ENCODE assay signal across 12 cellular contexts in genomic region chr7:98869001-98869373, GRCh38. TPM values are rescaled to one million over a fixed set of nuclear protein-coding genes. Genes with fewer than 3 reads are reported as not detected.
DNase-seq lines count a peak whose midpoint lies in the region; TF ChIP-seq lines count a peak whose summit lies in the region.
"Had no signal": no experiment of that assay in that cellular context is flagged by ENCODE, and none has a peak within 500 bp of the region (broad histone marks: within the 10 kb centered on the region; RNA-seq: fewer than 3 reads in every experiment).

No MANE protein-coding gene starts in this region.

- H3K36me3 ChIP-seq in Karpas-422 (ENCODE audit: insufficient read depth, low read length) (no peaks in the 10 kb centered on the region), skeletal muscle satellite cell (ENCODE audit: insufficient read depth, low read length) (no peaks in the 10 kb centered on the region), left ventricle myocardium inferior (no peaks in the 10 kb centered on the region)

- no peaks in the 10 kb centered on the region for H3K9me3 ChIP-seq in Karpas-422 (ENCODE audit: low read length)
- no peaks in the 10 kb centered on the region for H3K9me3 ChIP-seq in skeletal muscle satellite cell (replicated peaks; ENCODE audit: low read length)
- no peaks in the 10 kb centered on the region for H3K9me3 ChIP-seq in left ventricle myocardium inferior (replicated peaks)

- H3K9me2 ChIP-seq in Karpas-422 (replicated peaks; ENCODE audit: insufficient read depth, low read length): no peaks in the 10 kb centered on the region

- peak overlapping the region; percentile 37 for H3K4me3 Mint-ChIP-seq in activated CD4-positive, alpha-beta T cell treated with anti-CD3 and anti-CD28 coated beads, Interleukin-2, amount 10 ng/mL, durations not matched to agents 24 days and 14 days
- H3K4me3 Mint-ChIP-seq: activated CD4-positive, alpha-beta T cell treated with anti-CD3 and anti-CD28 coated beads, Interleukin-2, amount 10 ng/mL, durations not matched to agents 7 days and 5 days had no signal

- H3K27me3 Mint-ChIP-seq in activated CD4-positive, alpha-beta T cell treated with anti-CD3 and anti-CD28 coated beads, Interleukin-2, amount 10 ng/mL, durations not matched to agents 24 days and 14 days: peaks cover 22% of the 10 kb centered on the region

- H3K4me2 ChIP-seq in Karpas-422 (ENCODE audit: low read depth, low read length, poor library complexity, severe bottlenecking) (peak overlapping the region; percentile 81), skeletal muscle satellite cell (ENCODE audit: low read length) (peak overlapping the region; percentile 80)

- TF ChIP-seq CTCF in foreskin fibroblast (IDR thresholded peaks at IDR 0.05; ENCODE audit: low read depth, low read length) (no peak), left ventricle myocardium inferior (IDR thresholded peaks at IDR 0.05; ENCODE audit: borderline replicate concordance) (no peak)

- H3K4me1 ChIP-seq in Karpas-422 (ENCODE audit: low read length) (peaks cover 59% of the 10 kb centered on the region), skeletal muscle satellite cell (ENCODE audit: control insufficient read depth, insufficient read depth, low read length) (peaks cover 17% of the 10 kb centered on the region), left ventricle myocardium inferior (peaks cover 17% of the 10 kb centered on the region)

- H3K4me1 Mint-ChIP-seq in activated CD4-positive, alpha-beta T cell treated with anti-CD3 and anti-CD28 coated beads, Interleukin-2, amount 10 ng/mL, durations not matched to agents 24 days and 14 days: peaks cover 3% of the 10 kb centered on the region

- 0 out of 2 replicates have a peak overlapping the region, but pooled peaks have one; percentile 74 for H2AFZ ChIP-seq in Karpas-422 (ENCODE audit: low read length)

- no peaks in the 10 kb centered on the region for H3K36me3 Mint-ChIP-seq in activated CD4-positive, alpha-beta T cell treated with anti-CD3 and anti-CD28 coated beads, Interleukin-2, amount 10 ng/mL, durations not matched to agents 24 days and 14 days (ENCODE audit: low read depth)

- no peaks in the 10 kb centered on the region for H4K20me1 ChIP-seq in Karpas-422 (ENCODE audit: insufficient read depth, low read depth, low read length)

- H3K4me3 ChIP-seq in Karpas-422 (ENCODE audit: low read length) (peak overlapping the region; percentile 67), foreskin fibroblast (ENCODE audit: low read depth in 1 of 2, low read length in 2 of 2) (peak overlapping the region; percentile 49 to 54), skeletal muscle satellite cell (ENCODE audit: low read length) (no peak overlapping the region), left ventricle myocardium inferior (no peak overlapping the region)

- H3K79me2 ChIP-seq in Karpas-422 (ENCODE audit: low read length): no peaks in the 10 kb centered on the region

- no peak for DNase-seq in activated CD4-positive, alpha-beta T cell treated with anti-CD3 and anti-CD28 coated beads, Interleukin-2, amount 10 ng/mL, durations not matched to agents 24 days and 14 days
- DNase-seq in activated CD4-positive, alpha-beta T cell treated with anti-CD3 and anti-CD28 coated beads for 4 hours: no peak
- no peak for DNase-seq in Karpas-422
- no peak for DNase-seq in foreskin fibroblast
- DNase-seq in pons (ENCODE audit: low spot score): no peak
- no peak for DNase-seq in left ventricle myocardium inferior
- no peak for DNase-seq in effector CD8-positive, alpha-beta T cell (lab: John Stamatoyannopoulos, UW)
- DNase-seq: activated CD4-positive, alpha-beta T cell treated with anti-CD3 and anti-CD28 coated beads, Interleukin-2, amount 10 ng/mL, durations not matched to agents 7 days and 5 days; NCI-H226 had no signal

- no peaks in the 10 kb centered on the region for H3K27me3 ChIP-seq in Karpas-422 (ENCODE audit: low read length)
- H3K27me3 ChIP-seq in skeletal muscle satellite cell (ENCODE audit: control insufficient read depth, insufficient read depth, low read length): peaks cover 33% of the 10 kb centered on the region
- peaks cover 76% of the 10 kb centered on the region for H3K27me3 ChIP-seq in left ventricle myocardium inferior (ENCODE audit: low read depth)

- H3K27ac ChIP-seq in Karpas-422 (ENCODE audit: low read length) (no peak overlapping the region), left ventricle myocardium inferior (replicated peaks) (no peak overlapping the region)

- H3K9ac ChIP-seq in Karpas-422 (ENCODE audit: low read length) (peak overlapping the region; percentile 75), skeletal muscle satellite cell (ENCODE audit: low read depth, low read length) (no peak overlapping the region)

- H3K27ac Mint-ChIP-seq in activated CD4-positive, alpha-beta T cell treated with anti-CD3 and anti-CD28 coated beads, Interleukin-2, amount 10 ng/mL, durations not matched to agents 24 days and 14 days: no peak overlapping the region
- H3K27ac Mint-ChIP-seq: activated CD4-positive, alpha-beta T cell treated with anti-CD3 and anti-CD28 coated beads, Interleukin-2, amount 10 ng/mL, durations not matched to agents 7 days and 5 days had no signal

- H3K9me3 Mint-ChIP-seq in activated CD4-positive, alpha-beta T cell treated with anti-CD3 and anti-CD28 coated beads, Interleukin-2, amount 10 ng/mL, durations not matched to agents 24 days and 14 days: no peaks in the 10 kb centered on the region
- H3K9me3 Mint-ChIP-seq: activated CD4-positive, alpha-beta T cell treated with anti-CD3 and anti-CD28 coated beads, Interleukin-2, amount 10 ng/mL, durations not matched to agents 7 days and 5 days had no signal

- intact Hi-C loops in activated CD4-positive, alpha-beta T cell treated with anti-CD3 and anti-CD28 coated beads, Interleukin-2, amount 10 ng/mL, durations not matched to agents 24 days and 14 days (cut with micrococcal nuclease): no loop called here
- intact Hi-C loops in left ventricle myocardium inferior (cut with micrococcal nuclease): no loop called here

RNA-seq across cellular contexts. Expression of gene TMEM130, which starts 0.8 kb away (rescaled TPM):
- 0.66 TPM in 1 of 2 replicates, not detected in the other for total RNA-seq in activated CD4-positive, alpha-beta T cell treated with anti-CD3 and anti-CD28 coated beads, Interleukin-2, amount 10 ng/mL, durations not matched to agents 24 days and 14 days
- total RNA-seq in Karpas-422 (2014; rRNA removed; shearing (Covaris generic); ENCODE audit: low replicate concordance): 0.40 TPM in 1 of 2 replicates, not detected in the other
- total RNA-seq in skeletal muscle satellite cell (2012; rRNA removed): 0.25 TPM in 1 of 2 replicates, not detected in the other
- not detected for total RNA-seq in left ventricle myocardium inferior
- total RNA-seq: activated CD4-positive, alpha-beta T cell treated with anti-CD3 and anti-CD28 coated beads, Interleukin-2, amount 10 ng/mL, durations not matched to agents 7 days and 5 days; endothelial cell of umbilical vein; myocyte had no signal

RNA-seq across cellular contexts. Expression of gene TRRAP, which starts 9.3 kb away (rescaled TPM):
- total RNA-seq in activated CD4-positive, alpha-beta T cell treated with anti-CD3 and anti-CD28 coated beads, Interleukin-2, amount 10 ng/mL, durations not matched to agents 24 days and 14 days: 62.7 and 65.1 TPM in 2 replicates
- total RNA-seq in Karpas-422 (2014; rRNA removed; shearing (Covaris generic); ENCODE audit: low replicate concordance): 26.1 and 34.6 TPM in 2 replicates
- 12.0 and 13.9 TPM in 2 replicates for total RNA-seq in skeletal muscle satellite cell (2012; rRNA removed)
- total RNA-seq in left ventricle myocardium inferior: 15.5 TPM

Comparison
In these comparisons a context has a peak if more than half of its experiments do, and no peak if none do; other contexts are left out.
1. H3K4me3 ChIP-seq: peak in Karpas-422 (single experiment) and foreskin fibroblast (2 of 2); none in skeletal muscle satellite cell (single experiment) and left ventricle myocardium inferior (single experiment).